Comparison of ENCODE assay signal across 8 cellular contexts in genomic region chr10:14601872-14602725, GRCh38.
DNase-seq lines count a peak whose midpoint lies in the region; ATAC-seq, FAIRE-seq and TF ChIP-seq lines count a peak whose summit lies in the region.

No MANE protein-coding gene starts in this region.

- peaks cover 40% of the 10 kb centered on the region for H3K36me3 Mint-ChIP-seq in CD4-positive, CD25-positive, alpha-beta regulatory T cell
- peaks cover 61% of the 10 kb centered on the region for H3K36me3 Mint-ChIP-seq in activated CD4-positive, alpha-beta T cell treated with anti-CD3 and anti-CD28 coated beads, Interleukin-2, amount 10 ng/mL, durations not matched to agents 7 days and 5 days (ENCODE audit: low read depth)

- no peaks in the 10 kb centered on the region for H3K27me3 Mint-ChIP-seq in CD4-positive, CD25-positive, alpha-beta regulatory T cell
- H3K27me3 Mint-ChIP-seq in activated CD4-positive, alpha-beta T cell treated with anti-CD3 and anti-CD28 coated beads, Interleukin-2, amount 10 ng/mL, durations not matched to agents 7 days and 5 days: no peaks in the 10 kb centered on the region

- no peaks in the 10 kb centered on the region for H3K9me3 ChIP-seq in CD4-positive, CD25-positive, alpha-beta regulatory T cell (ENCODE audit: control insufficient read depth in 2 of 2, low read length in 2 of 2)
- H3K9me3 ChIP-seq in endocrine pancreas (ENCODE audit: control insufficient read depth, low read length) (no peaks in the 10 kb centered on the region), pancreas (no peaks in the 10 kb centered on the region)

- H3K4me3 ChIP-seq in CD4-positive, CD25-positive, alpha-beta regulatory T cell (ENCODE audit: low read depth, low read length): peak overlapping the region; percentile 99
- peak overlapping the region; percentile 60 for H3K4me3 ChIP-seq in endocrine pancreas (ENCODE audit: control insufficient read depth, insufficient read depth, low read length)
- H3K4me3 ChIP-seq in pancreas: peak overlapping the region in 2 of 4 donors; percentile 68 to 71

- H3K9me3 Mint-ChIP-seq in CD4-positive, CD25-positive, alpha-beta regulatory T cell: no peaks in the 10 kb centered on the region
- H3K9me3 Mint-ChIP-seq in activated CD4-positive, alpha-beta T cell treated with anti-CD3 and anti-CD28 coated beads, Interleukin-2, amount 10 ng/mL, durations not matched to agents 7 days and 5 days: peaks cover 2% of the 10 kb centered on the region

- H3K27ac ChIP-seq in CD4-positive, CD25-positive, alpha-beta regulatory T cell (ENCODE audit: insufficient read depth, low read length, poor library complexity, severe bottlenecking): peak overlapping the region; percentile 73
- H3K27ac ChIP-seq in pancreas: peak overlapping the region in 2 of 4 donors; percentile 50 to 53

- peaks cover 19 to 80% (median 60%) of the 10 kb centered on the region in 4 donors for H3K4me1 Mint-ChIP-seq in CD4-positive, CD25-positive, alpha-beta regulatory T cell
- peaks cover 69% of the 10 kb centered on the region for H3K4me1 Mint-ChIP-seq in activated CD4-positive, alpha-beta T cell treated with anti-CD3 and anti-CD28 coated beads, Interleukin-2, amount 10 ng/mL, durations not matched to agents 7 days and 5 days

- 20 to 21% methylated on average over 16 of the region's 16 CpGs for WGBS in pancreas, 2 donors

- peak overlapping the region; percentile 91 to 99 (median 98) for H3K4me3 Mint-ChIP-seq in CD4-positive, CD25-positive, alpha-beta regulatory T cell
- H3K4me3 Mint-ChIP-seq in activated CD4-positive, alpha-beta T cell treated with anti-CD3 and anti-CD28 coated beads, Interleukin-2, amount 10 ng/mL, durations not matched to agents 7 days and 5 days: peak overlapping the region; percentile 100

- H3K36me3 ChIP-seq in CD4-positive, CD25-positive, alpha-beta regulatory T cell (ENCODE audit: control insufficient read depth, insufficient read depth, low read length): peaks cover 42% of the 10 kb centered on the region
- H3K36me3 ChIP-seq in endocrine pancreas (ENCODE audit: control insufficient read depth, insufficient read depth, low read length) (no peaks in the 10 kb centered on the region), pancreas (no peaks in the 10 kb centered on the region)

- no peak overlapping the region for H3K9ac ChIP-seq in endocrine pancreas (ENCODE audit: control insufficient read depth, insufficient read depth, low read length)

- H3K27ac Mint-ChIP-seq in CD4-positive, CD25-positive, alpha-beta regulatory T cell: peak overlapping the region; percentile 56 to 97 (median 65)
- H3K27ac Mint-ChIP-seq in activated CD4-positive, alpha-beta T cell treated with anti-CD3 and anti-CD28 coated beads, Interleukin-2, amount 10 ng/mL, durations not matched to agents 7 days and 5 days: peak overlapping the region; percentile 87

- no peak for TF ChIP-seq CTCF in GM20000 (IDR thresholded peaks at IDR 0.05; ENCODE audit: extremely low read depth, missing control alignments)
- no peak for TF ChIP-seq CTCF in pancreas (IDR thresholded peaks at IDR 0.05)

- POLR2A ChIA-PET in activated CD4-positive, alpha-beta T cell treated with anti-CD3 and anti-CD28 coated beads, Interleukin-2, amount 10 ng/mL, durations not matched to agents 7 days and 5 days (lab: Charles Lee): interaction anchor here (0.6 kb wide), 1 partner anchor 12 kb away, joined by 3 read pairs; no protein-coding TSS in a partner anchor

- H3K27me3 ChIP-seq in CD4-positive, CD25-positive, alpha-beta regulatory T cell (ENCODE audit: control insufficient read depth, insufficient read depth, low read length): no peaks in the 10 kb centered on the region
- H3K27me3 ChIP-seq in endocrine pancreas (ENCODE audit: control insufficient read depth, insufficient read depth, low read length) (no peaks in the 10 kb centered on the region), pancreas (no peaks in the 10 kb centered on the region)

- H3K4me1 ChIP-seq in CD4-positive, CD25-positive, alpha-beta regulatory T cell (ENCODE audit: control insufficient read depth, insufficient read depth, low read length, poor library complexity, severe bottlenecking): peaks cover 74% of the 10 kb centered on the region
- peaks cover 5% of the 10 kb centered on the region for H3K4me1 ChIP-seq in endocrine pancreas (ENCODE audit: control insufficient read depth, insufficient read depth, low read length)
- peaks cover 3 to 34% (median 26%) of the 10 kb centered on the region in 3 donors for H3K4me1 ChIP-seq in pancreas

- FAIRE-seq in pancreas (lab: Jason Lieb, UNC): no peak

- intact Hi-C loops in pancreas (cut with DNase I): no loop called here

- CTCF ChIA-PET in activated CD4-positive, alpha-beta T cell treated with anti-CD3 and anti-CD28 coated beads, Interleukin-2, amount 10 ng/mL, durations not matched to agents 7 days and 5 days (lab: Charles Lee): interaction anchor here (0.6 to 0.8 kb wide), 2 partner anchors 38 to 235 kb away, joined by 3 read pairs; no protein-coding TSS in a partner anchor

- peak; percentile 50 to 79 (median 55) for DNase-seq in CD4-positive, CD25-positive, alpha-beta regulatory T cell
- peak; percentile 71 for DNase-seq in GM20000 (ENCODE audit: low spot score)
- DNase-seq in HuH-7.5 (ENCODE audit: low spot score): peak; percentile 49
- DNase-seq in activated CD4-positive, alpha-beta T cell treated with anti-CD3 and anti-CD28 coated beads, Interleukin-2, amount 10 ng/mL, durations not matched to agents 7 days and 5 days: peak; percentile 64
- DNase-seq in pancreas: peak in 2 of 6 donors; percentile 57 to 65
- no peak for DNase-seq in NCI-H510A treated with DMSO at 0.1 percent for 48 hours (lab: John Stamatoyannopoulos, UW)
- DNase-seq in NCI-H1694 (lab: John Stamatoyannopoulos, UW): no peak

- ATAC-seq in CD4-positive, CD25-positive, alpha-beta regulatory T cell (ENCODE audit: low read depth in 2 of 2): peak; percentile 30 to 37
- ATAC-seq in pancreas: peak; percentile 36 to 64 (median 50)

Comparison
In these comparisons a context has a peak if more than half of its experiments do, and no peak if none do; other contexts are left out.
1. DNase-seq: peak in CD4-positive, CD25-positive, alpha-beta regulatory T cell (3 of 3), GM20000 (single experiment), HuH-7.5 (single experiment) and activated CD4-positive, alpha-beta T cell treated with anti-CD3 and anti-CD28 coated beads, Interleukin-2, amount 10 ng/mL, durations not matched to agents 7 days and 5 days (single experiment); none in NCI-H510A treated with DMSO at 0.1 percent for 48 hours (single experiment) and NCI-H1694 (single experiment).